ENCODE assay signal across 28 cellular contexts in the genomic region with DNA sequence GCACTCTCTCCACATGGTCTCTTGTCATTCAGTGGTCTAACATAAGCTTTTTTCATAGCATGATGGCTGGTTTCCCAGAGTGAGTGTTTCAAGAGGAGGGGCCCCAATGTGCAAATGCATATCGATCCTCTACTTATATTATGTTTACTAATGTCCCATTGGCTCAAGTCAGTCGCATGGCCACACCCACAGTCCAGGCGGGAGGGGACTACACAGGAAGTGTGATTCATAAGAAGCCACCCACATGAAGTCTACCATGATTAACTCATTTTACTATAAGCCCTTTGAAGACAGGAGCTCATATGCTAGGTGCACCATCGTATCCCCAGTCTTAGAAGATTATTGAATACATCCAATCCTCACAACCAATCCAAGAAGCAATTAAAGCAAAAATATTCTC.
DNase-seq lines count a peak whose midpoint lies in the region; ATAC-seq lines count a peak whose summit lies in the region.
"Had no signal": no experiment of that assay in that cellular context is flagged by ENCODE, and none has a peak within 500 bp of the region (broad histone marks: within the 10 kb centered on the region; RNA-seq: fewer than 3 reads in every experiment).

No MANE protein-coding gene starts in this region.

- H3K4ac ChIP-seq in trophoblast cell (ENCODE audit: low read depth, low read length) = no peak overlapping the region

- no peak overlapping the region for H3K27ac ChIP-seq in trophoblast cell (ENCODE audit: low read depth, low read length)
- H3K27ac ChIP-seq: GM23248, SJCRH30 had no signal

- H3K4me1 ChIP-seq in trophoblast cell (ENCODE audit: control insufficient read depth in 1 of 2, insufficient read depth in 2 of 2, low read length in 2 of 2) = peaks cover 16 to 18% of the 10 kb centered on the region in 2 experiments
- H3K4me1 ChIP-seq: BE2C had no signal

- H3K4me3 ChIP-seq in trophoblast cell (ENCODE audit: low read depth, low read length) = no peak overlapping the region
- H3K4me3 ChIP-seq: GM23248, SJCRH30 had no signal

- H3K9me3 ChIP-seq in trophoblast cell (ENCODE audit: insufficient read depth, low read depth, low read length) = peaks cover 1% of the 10 kb centered on the region
- H3K9me3 ChIP-seq: BE2C, SJCRH30 had no signal

- H3K9ac ChIP-seq in trophoblast cell (ENCODE audit: low read length) = no peak overlapping the region
- H3K9ac ChIP-seq: GM23248 had no signal

- H3K27me3 ChIP-seq in trophoblast cell (ENCODE audit: insufficient read depth, low read length) = no peaks in the 10 kb centered on the region
- H3K27me3 ChIP-seq: BE2C, SJCRH30 had no signal

- H3K14ac ChIP-seq in trophoblast cell (ENCODE audit: low read length) = no peak overlapping the region

- no peak overlapping the region for H2AFZ ChIP-seq in trophoblast cell (ENCODE audit: insufficient read depth, low read length, poor library complexity)
- H2AFZ ChIP-seq: GM23248 had no signal

- no peak overlapping the region for H2AK5ac ChIP-seq in trophoblast cell (ENCODE audit: low read length)

- H4K91ac ChIP-seq in trophoblast cell (ENCODE audit: low read depth, low read length) = peak overlapping the region; percentile 59

- WGBS in trophoblast cell (ENCODE audit: extremely low coverage, insufficient coverage, insufficient read length) = no CpG with 5 or more reads among the region's 4 CpGs

- H3K36me3 ChIP-seq in trophoblast cell (ENCODE audit: control insufficient read depth in 1 of 2, insufficient read depth in 2 of 2, low read length in 2 of 2) = no peaks in the 10 kb centered on the region
- H3K36me3 ChIP-seq: BE2C, SJCRH30 had no signal

- DNase-seq in activated CD4-positive, alpha-beta T cell treated with anti-CD3 and anti-CD28 coated beads for 48 hours = peak; percentile 10
- DNase-seq in activated CD4-positive, alpha-beta T cell treated with anti-CD3 and anti-CD28 coated beads, Interleukin-2, amount 50 U/mL, for 1 hour = no peak
- DNase-seq in HT1080 (ENCODE audit: low read depth) = peak; percentile 32
- peak; percentile 31 for DNase-seq in RKO (ENCODE audit: low spot score)
- DNase-seq in trophoblast cell = no peak
- DNase-seq: 8988T; BE2C; Calu3; CD8-positive, alpha-beta memory T cell; DMS79 treated with DMSO at 0.1 percent for 48 hours; GM23248; H9; IMR-90; NCI-H1105; NCI-H1436 treated with DMSO at 0.1 percent for 48 hours; NCI-H187 treated with DMSO at 0.1 percent for 48 hours; NCI-H2171 treated with DMSO at 0.1 percent for 48 hours; NCI-H345; NCI-H524 treated with DMSO at 0.1 percent for 48 hours; NCI-H774; NK-92 treated with Interleukin-12 subunit alpha and Interleukin-12 subunit beta, amount 100 ng/mL, for 24 hours; PC-3; SJCRH30 had no signal

- ATAC-seq in HG02973 (IDR thresholded peaks at IDR 0.05; ENCODE audit: unreplicated experiment) (no peak), GM18867 (IDR thresholded peaks at IDR 0.05; ENCODE audit: unreplicated experiment) (no peak), HG03025 (IDR thresholded peaks at IDR 0.05; ENCODE audit: low FRiP score, unreplicated experiment) (no peak)
- ATAC-seq: PC-3, Right ventricle myocardium inferior, SK-N-SH treated with all-trans-retinoic acid at 6 μM for 48 hours had no signal

- H3K18ac ChIP-seq in trophoblast cell (ENCODE audit: low read length) = no peak overlapping the region

- peak overlapping the region; percentile 78 for H2BK12ac ChIP-seq in trophoblast cell (ENCODE audit: low read length)

- H3K79me2 ChIP-seq in trophoblast cell (ENCODE audit: control insufficient read depth, insufficient read depth, low read length, poor library complexity) = no peaks in the 10 kb centered on the region

- no peak overlapping the region for H2BK5ac ChIP-seq in trophoblast cell (ENCODE audit: low read depth, low read length, poor library complexity)

- peaks cover 41% of the 10 kb centered on the region for H3K79me1 ChIP-seq in trophoblast cell (ENCODE audit: low read length)

- no peak overlapping the region for H2BK120ac ChIP-seq in trophoblast cell (ENCODE audit: insufficient read depth, low read length, poor library complexity)

- H4K8ac ChIP-seq in trophoblast cell (ENCODE audit: low read depth, low read length) = no peak overlapping the region

- no peak overlapping the region for H4K12ac ChIP-seq in trophoblast cell (ENCODE audit: low read depth, low read length)

- no peak overlapping the region for H3K4me2 ChIP-seq in trophoblast cell (ENCODE audit: low read length)

- no peak overlapping the region for H3K23ac ChIP-seq in trophoblast cell (ENCODE audit: low read length)

Comparison
In these comparisons a context has a peak if more than half of its experiments do, and no peak if none do; other contexts are left out.
1. DNase-seq: peak in activated CD4-positive, alpha-beta T cell treated with anti-CD3 and anti-CD28 coated beads for 48 hours (single experiment), HT1080 (single experiment) and RKO (single experiment); none in activated CD4-positive, alpha-beta T cell treated with anti-CD3 and anti-CD28 coated beads, Interleukin-2, amount 50 U/mL, for 1 hour (single experiment) and trophoblast cell (0 of 2).